ENCODE assay signal across 10 cellular contexts in the genomic region with DNA sequence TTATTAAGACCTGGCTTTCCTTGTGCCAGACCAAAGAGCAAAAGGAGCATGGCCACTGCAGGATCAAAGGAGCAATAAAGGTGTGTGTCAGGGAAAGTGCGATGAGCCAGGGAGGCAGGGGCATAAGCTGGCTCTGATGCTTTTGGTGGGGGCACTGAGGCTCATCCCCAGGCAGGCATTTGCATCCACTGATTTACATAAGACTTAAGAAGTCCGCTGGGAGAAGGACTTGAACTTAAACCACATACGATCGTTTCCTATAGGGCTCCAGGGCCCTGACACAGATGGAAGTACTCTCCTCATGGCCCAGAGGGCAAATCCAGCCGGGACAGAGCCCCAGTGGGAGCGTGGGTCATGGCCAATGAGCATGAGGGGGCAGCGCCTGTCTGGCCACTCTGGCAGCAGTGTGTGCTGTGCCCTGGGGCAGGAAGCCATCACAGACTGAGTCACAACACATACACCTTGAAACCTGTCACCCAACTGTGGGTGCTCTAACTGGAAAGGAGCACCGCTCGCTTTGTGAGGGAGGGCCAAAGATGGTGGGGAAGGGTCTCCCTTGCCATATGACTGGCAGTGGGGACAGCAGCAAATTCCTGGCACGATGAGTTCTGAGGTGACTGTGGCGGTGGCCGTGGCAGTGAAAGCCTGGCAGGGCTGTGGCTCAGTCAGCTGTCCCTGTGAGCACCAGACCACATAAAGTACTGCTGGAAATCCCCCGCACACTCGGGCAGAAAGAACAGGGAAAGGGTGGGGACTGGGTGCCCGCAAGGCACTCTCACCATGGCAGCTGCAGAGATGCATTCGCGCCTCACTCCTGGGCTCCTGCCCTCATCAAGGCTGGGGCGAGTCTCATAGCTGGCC.
DNase-seq lines count a peak whose midpoint lies in the region; ATAC-seq and TF ChIP-seq lines count a peak whose summit lies in the region.
"Had no signal": no experiment of that assay in that cellular context is flagged by ENCODE, and none has a peak within 500 bp of the region (broad histone marks: within the 10 kb centered on the region; RNA-seq: fewer than 3 reads in every experiment).

No MANE protein-coding gene starts in this region.

- ATAC-seq in HG02973 (IDR thresholded peaks at IDR 0.05; ENCODE audit: unreplicated experiment): peak; percentile 65
- no peak for ATAC-seq in Right ventricle myocardium inferior

- no peak overlapping the region for H3K27ac Mint-ChIP-seq in T-helper 2 cell treated with Interferon-gamma antibody and Interleukin-4, amounts not matched to agents 5 μg/mL and 100 μg/mL, for 36 hours

- TF ChIP-seq POLR2A in GM19193 (IDR thresholded peaks at IDR 0.05; ENCODE audit: extremely low read depth, insufficient read depth, insufficient read length) (peak; percentile 24), esophagus squamous epithelium (IDR thresholded peaks at IDR 0.05) (no peak)

- H3K36me3 Mint-ChIP-seq in T-helper 2 cell treated with Interferon-gamma antibody and Interleukin-4, amounts not matched to agents 5 μg/mL and 100 μg/mL, for 36 hours (ENCODE audit: low read depth): no peaks in the 10 kb centered on the region

- peaks cover 0 to 3% (median 0%) of the 10 kb centered on the region in 4 donors for H3K27me3 ChIP-seq in esophagus squamous epithelium

- H3K27me3 Mint-ChIP-seq in T-helper 2 cell treated with Interferon-gamma antibody and Interleukin-4, amounts not matched to agents 5 μg/mL and 100 μg/mL, for 36 hours (ENCODE audit: low read depth): no peaks in the 10 kb centered on the region

- DNase-seq in Daoy (ENCODE audit: low read depth): peak; percentile 57
- peak; percentile 4 for DNase-seq in T-helper 2 cell treated with Interferon-gamma antibody and Interleukin-4, amounts not matched to agents 5 μg/mL and 100 μg/mL, for 36 hours (ENCODE audit: low spot score)
- DNase-seq in HT-29 (ENCODE audit: low spot score): no peak
- DNase-seq in Right ventricle myocardium inferior (ENCODE audit: missing footprints): no peak
- DNase-seq in esophagus squamous epithelium (lab: John Stamatoyannopoulos, UW): no peak
- no peak for DNase-seq in substantia nigra (lab: John Stamatoyannopoulos, UW)
- DNase-seq: T1000 had no signal

- H3K27ac ChIP-seq in esophagus squamous epithelium (no peak overlapping the region), substantia nigra (ENCODE audit: low read depth, low read length, poor library complexity, severe bottlenecking) (no peak overlapping the region)

- TF ChIP-seq CTCF in esophagus squamous epithelium (IDR thresholded peaks at IDR 0.05): no peak

- no peaks in the 10 kb centered on the region for H3K9me3 ChIP-seq in esophagus squamous epithelium

- H3K4me1 ChIP-seq in esophagus squamous epithelium: peaks cover 8 to 27% (median 8%) of the 10 kb centered on the region in 3 donors

- H3K4me1 Mint-ChIP-seq in T-helper 2 cell treated with Interferon-gamma antibody and Interleukin-4, amounts not matched to agents 5 μg/mL and 100 μg/mL, for 36 hours (ENCODE audit: low read depth): no peaks in the 10 kb centered on the region

- H3K4me3 ChIP-seq in esophagus squamous epithelium: no peak overlapping the region

- intact Hi-C loops in Right ventricle myocardium inferior (cut with DNase I): no loop called here
- intact Hi-C loops in esophagus squamous epithelium (cut with DNase I): no loop called here

- H3K36me3 ChIP-seq in esophagus squamous epithelium: no peaks in the 10 kb centered on the region

- H3K9me3 Mint-ChIP-seq in T-helper 2 cell treated with Interferon-gamma antibody and Interleukin-4, amounts not matched to agents 5 μg/mL and 100 μg/mL, for 36 hours: peaks cover 2% of the 10 kb centered on the region
- H3K9me3 Mint-ChIP-seq: central memory CD8-positive, alpha-beta T cell had no signal

- H3K4me3 Mint-ChIP-seq in T-helper 2 cell treated with Interferon-gamma antibody and Interleukin-4, amounts not matched to agents 5 μg/mL and 100 μg/mL, for 36 hours: no peak overlapping the region
- H3K4me3 Mint-ChIP-seq: central memory CD8-positive, alpha-beta T cell had no signal

- 46 to 62% methylated on average over 7 to 16 of the region's 18 CpGs for WGBS in esophagus squamous epithelium, 2 donors

Comparison
In these comparisons a context has a peak if more than half of its experiments do, and no peak if none do; other contexts are left out.
1. DNase-seq: peak in Daoy (single experiment) and T-helper 2 cell treated with Interferon-gamma antibody and Interleukin-4, amounts not matched to agents 5 μg/mL and 100 μg/mL, for 36 hours (single experiment); none in HT-29 (single experiment), Right ventricle myocardium inferior (single experiment), esophagus squamous epithelium (single experiment) and substantia nigra (0 of 49).